8 cellular contexts compared by ENCODE assay signal in genomic region chr18:75208055-75208835, GRCh38. TPM values are rescaled to one million over a fixed set of nuclear protein-coding genes. Genes with fewer than 3 reads are reported as not detected.
DNase-seq lines count a peak whose midpoint lies in the region; ATAC-seq and TF ChIP-seq lines count a peak whose summit lies in the region.

No MANE protein-coding gene starts in this region.

- H3K9me3 ChIP-seq in HEK293 (ENCODE audit: control insufficient read depth, insufficient read depth, low read depth, low read length) = no peaks in the 10 kb centered on the region
- H3K9me3 ChIP-seq in left lung = no peaks in the 10 kb centered on the region

- CTCF ChIA-PET in HEK293 (lab: Yijun Ruan, JAX) = interaction anchor here (0.7 kb wide), 1 partner anchor 170 kb away, joined by 3 read pairs; no protein-coding TSS in a partner anchor

- DNase-seq in NCI-H1092 (lab: John Stamatoyannopoulos, UW) (peak; percentile 51), left lung (peak; percentile 71 to 89)
- peak; percentile 42 for DNase-seq in central memory CD4-positive, alpha-beta T cell
- peak in 2 of 3 experiments; percentile 21 to 48 for DNase-seq in stimulated activated CD4-positive, alpha-beta T cell treated with anti-CD3 and anti-CD28 coated beads, TNF-alpha, amount 100 ng/mL, for 24 hours (ENCODE audit: low read depth in 3 of 3)

- no peaks in the 10 kb centered on the region for H3K36me3 ChIP-seq in HEK293 (ENCODE audit: control insufficient read depth in 2 of 2, insufficient read depth in 1 of 2, low read length in 2 of 2)
- no peaks in the 10 kb centered on the region for H3K36me3 ChIP-seq in left lung

- intact Hi-C loops in left lung (cut with DNase I) = no loop called here

- POLR2A ChIA-PET in HEK293 (lab: Yijun Ruan, JAX) = no interaction called here

- peak overlapping the region; percentile 99 for H3K27ac ChIP-seq in HEK293 (ENCODE audit: extremely low read depth, low read depth, low read length)
- H3K27ac ChIP-seq in left lung = peak overlapping the region; percentile 95 to 98

- peak; percentile 58 for TF ChIP-seq CTCF in HEK293 (tag by site-specific recombination; IDR thresholded peaks at IDR 0.05)
- TF ChIP-seq CTCF in WI38 (IDR thresholded peaks at IDR 0.05; ENCODE audit: low read depth, low read length) = no peak
- no peak for TF ChIP-seq CTCF in left lung (IDR thresholded peaks at IDR 0.05)

- peak overlapping the region; percentile 71 for H3K4me3 ChIP-seq in GM08714 (ENCODE audit: low read length)
- H3K4me3 ChIP-seq in HEK293 (ENCODE audit: low read depth, low read length) = peak overlapping the region; percentile 91
- H3K4me3 ChIP-seq in WI38 (ENCODE audit: low read depth, low read length) = peak overlapping the region; percentile 62
- H3K4me3 ChIP-seq in left lung = peak overlapping the region; percentile 76 to 93

- peak; percentile 10 for ATAC-seq in left lung
- no peak for ATAC-seq in GM18520 (IDR thresholded peaks at IDR 0.05; ENCODE audit: unreplicated experiment)

- peaks cover 0 to 26% of the 10 kb centered on the region in 2 donors for H3K27me3 ChIP-seq in left lung

- H3K4me1 ChIP-seq in HEK293 (ENCODE audit: control insufficient read depth, insufficient read depth, low read length) (peaks cover 24% of the 10 kb centered on the region), left lung (peaks cover 14 to 66% of the 10 kb centered on the region in 2 donors)

TF ChIP-seq in HEK293, 187 proteins besides CTCF, POLR2A, EP300 and RAD21 (continues in another document):
- no peak for TF ChIP-seq ZNF585B (tag by site-specific recombination; IDR thresholded peaks at IDR 0.05)
- TF ChIP-seq GLI2 (tag by site-specific recombination; IDR thresholded peaks at IDR 0.05; ENCODE audit: borderline replicate concordance, low read depth) = no peak
- TF ChIP-seq ZSCAN16 (tag by site-specific recombination; IDR thresholded peaks at IDR 0.05) = no peak
- no peak for TF ChIP-seq KLF1 (tag by site-specific recombination; IDR thresholded peaks at IDR 0.05)
- TF ChIP-seq SCRT1 (tag by site-specific recombination; IDR thresholded peaks at IDR 0.05; ENCODE audit: borderline replicate concordance) = peak; percentile 25; the same call in 1 of the 2 replicates
- peak; percentile 13; the same call in 1 of the 2 replicates for TF ChIP-seq ZBTB8A (tag by site-specific recombination; IDR thresholded peaks at IDR 0.05)
- TF ChIP-seq GLI4 (tag by site-specific recombination; IDR thresholded peaks at IDR 0.05) = no peak
- 0 out of 2 replicates have a peak, but pooled peaks have one; percentile 15 for TF ChIP-seq PRDM4 (tag by site-specific recombination; IDR thresholded peaks at IDR 0.05)
- TF ChIP-seq ZNF155 (tag by site-specific recombination; IDR thresholded peaks at IDR 0.05) = no peak
- TF ChIP-seq RBAK (tag by site-specific recombination; IDR thresholded peaks at IDR 0.05) = no peak
- no peak for TF ChIP-seq ZNF324 (tag by site-specific recombination; IDR thresholded peaks at IDR 0.05)
- TF ChIP-seq ZNF202 (tag by site-specific recombination; IDR thresholded peaks at IDR 0.05; ENCODE audit: borderline replicate concordance) = no peak
- TF ChIP-seq ZNF785 (tag by site-specific recombination; IDR thresholded peaks at IDR 0.05) = 0 out of 2 replicates have a peak, but pooled peaks have one; percentile 35
- TF ChIP-seq ZNF223 (tag by site-specific recombination; IDR thresholded peaks at IDR 0.05) = no peak
- TF ChIP-seq ZNF776 (tag by site-specific recombination; IDR thresholded peaks at IDR 0.05; ENCODE audit: borderline replicate concordance) = 0 out of 2 replicates have a peak, but pooled peaks have one; percentile 27
- peak; percentile 48; the same call in 1 of the 2 replicates for TF ChIP-seq ZNF2 (tag by site-specific recombination; IDR thresholded peaks at IDR 0.05)
- TF ChIP-seq ZFP3 (tag by site-specific recombination; IDR thresholded peaks at IDR 0.05; ENCODE audit: low read depth) = no peak
- TF ChIP-seq ZSCAN18 (tag by site-specific recombination; IDR thresholded peaks at IDR 0.05) = no peak
- no peak for TF ChIP-seq MZF1 (tag by site-specific recombination; IDR thresholded peaks at IDR 0.05; ENCODE audit: borderline replicate concordance)
- TF ChIP-seq ZFP37 (tag by site-specific recombination; IDR thresholded peaks at IDR 0.05) = peak; percentile 82
- peak; percentile 42; the same call in 1 of the 2 replicates for TF ChIP-seq ZXDB (tag by site-specific recombination; IDR thresholded peaks at IDR 0.05)
- no peak; the same call in 1 of the 2 replicates for TF ChIP-seq KLF10 (tag by site-specific recombination; IDR thresholded peaks at IDR 0.05)
- no peak for TF ChIP-seq PRDM2 (tag by site-specific recombination; IDR thresholded peaks at IDR 0.05; ENCODE audit: borderline replicate concordance)
- TF ChIP-seq ZNF341 (tag by site-specific recombination; IDR thresholded peaks at IDR 0.05; ENCODE audit: low read depth) = peak; percentile 4
- peak; percentile 51 for TF ChIP-seq ZNF501 (tag by site-specific recombination; IDR thresholded peaks at IDR 0.05)
- TF ChIP-seq ZNF23 (tag by site-specific recombination; IDR thresholded peaks at IDR 0.05; ENCODE audit: borderline replicate concordance) = no peak
- 0 out of 2 replicates have a peak, but pooled peaks have one; percentile 28 for TF ChIP-seq ZFP69B (tag by site-specific recombination; IDR thresholded peaks at IDR 0.05)

RNA-seq across cellular contexts. Expression of gene PTGR3, which starts 0.7 kb away (rescaled TPM):
- 10 to 100 TPM; 25.7 to 30.4 TPM for total RNA-seq in left lung

RNA-seq across cellular contexts. Expression of gene TSHZ1, which starts 2.4 kb away (rescaled TPM):
- total RNA-seq in left lung = 10 to 100 TPM; 13.3 to 20.2 TPM
